In the genomic region with DNA sequence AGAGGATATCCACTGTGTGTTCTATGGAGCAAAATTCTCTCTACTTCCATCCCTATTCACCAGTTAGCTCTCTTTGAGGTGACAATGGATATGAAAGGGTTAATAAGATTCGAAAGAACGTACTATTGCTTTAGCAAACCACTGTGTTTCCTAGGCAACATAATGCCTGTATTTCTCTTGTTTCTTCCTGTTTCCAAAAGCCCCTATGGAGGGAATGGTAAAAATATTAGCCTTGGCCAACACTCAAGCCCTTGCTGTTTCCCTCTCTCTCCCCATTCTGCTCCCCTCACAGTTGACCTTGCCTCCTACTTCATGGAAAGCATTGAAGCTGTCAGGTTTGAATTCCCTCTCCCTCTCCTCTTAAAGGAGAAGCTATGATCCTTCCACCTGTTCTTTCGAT, we compare ENCODE assay signal across 22 cellular contexts.
"Had no signal": no experiment of that assay in that cellular context is flagged by ENCODE, and none has a peak within 500 bp of the region (broad histone marks: within the 10 kb centered on the region; RNA-seq: fewer than 3 reads in every experiment).

No MANE protein-coding gene starts in this region.

- FAIRE-seq: kidney had no signal

- ATAC-seq: activated CD4-positive, alpha-beta T cell treated with anti-CD3 and anti-CD28 coated beads for 36 hours; activated T-helper 17 cell treated with anti-CD3 and anti-CD28 coated beads, Interleukin-2, amount 50 U/mL, for 72 hours; left lung; naive thymus-derived CD4-positive, alpha-beta T cell had no signal

- H3K9me3 Mint-ChIP-seq: activated B cell treated with CpG ODN at 0.5 μM for 24 hours; activated naive CD8-positive, alpha-beta T cell treated with anti-CD3 and anti-CD28 coated beads for 36 hours; activated T-cell treated with anti-CD3 and anti-CD28 coated beads, Interleukin-2, amount 50 U/mL, for 24 hours; activated T-helper 17 cell treated with anti-CD3 and anti-CD28 coated beads, Interleukin-2, amount 50 U/mL, for 72 hours; stimulated activated naive CD8-positive, alpha-beta T cell treated with anti-CD3 and anti-CD28 coated beads, Interleukin-15, Interleukin-2, amounts not matched to agents 100 ng/mL and 50 ng/mL, for 24 hours had no signal

- H3K27ac Mint-ChIP-seq: activated B cell treated with CpG ODN at 0.5 μM for 24 hours; activated CD4-positive, alpha-beta T cell treated with anti-CD3 and anti-CD28 coated beads for 36 hours; activated naive CD8-positive, alpha-beta T cell treated with anti-CD3 and anti-CD28 coated beads for 36 hours; activated T-cell treated with anti-CD3 and anti-CD28 coated beads, Interleukin-2, amount 50 U/mL, for 24 hours; activated T-helper 17 cell treated with anti-CD3 and anti-CD28 coated beads, Interleukin-2, amount 50 U/mL, for 72 hours; endodermal cell; naive thymus-derived CD4-positive, alpha-beta T cell; stimulated activated naive CD8-positive, alpha-beta T cell treated with anti-CD3 and anti-CD28 coated beads, Interleukin-15, Interleukin-2, amounts not matched to agents 100 ng/mL and 50 ng/mL, for 24 hours had no signal

- H3K27ac ChIP-seq: coronary artery, epithelial cell of prostate, left lung, prostate gland, thyroid gland had no signal

- H3K4me1 ChIP-seq: left lung, prostate gland, thyroid gland had no signal

- H3K36me3 Mint-ChIP-seq: activated naive CD8-positive, alpha-beta T cell treated with anti-CD3 and anti-CD28 coated beads for 36 hours had no signal

- DNase-seq: activated B cell treated with CpG ODN at 0.5 μM for 24 hours; activated CD4-positive, alpha-beta T cell treated with anti-CD3 and anti-CD28 coated beads for 36 hours; activated CD4-positive, alpha-beta T cell treated with anti-CD3 and anti-CD28 coated beads, Interleukin-2, amount 50 U/mL, for 4 hours; activated CD8-positive, alpha-beta memory T cell treated with anti-CD3 and anti-CD28 coated beads for 24 hours; activated CD8-positive, alpha-beta memory T cell treated with anti-CD3 and anti-CD28 coated beads, Interleukin-2, amount 50 U/mL, for 4 hours; activated naive CD8-positive, alpha-beta T cell treated with anti-CD3 and anti-CD28 coated beads for 36 hours; activated T-cell treated with anti-CD3 and anti-CD28 coated beads, Interleukin-2, amount 50 U/mL, for 24 hours; cerebellar nuclear complex; endodermal cell; kidney; left lung; naive thymus-derived CD4-positive, alpha-beta T cell; stimulated activated CD4-positive, alpha-beta T cell treated with anti-CD3 and anti-CD28 coated beads, Interleukin-12 subunit alpha, Interleukin-12 subunit beta, amount 100 ng/mL, for 4 hours; stimulated activated CD4-positive, alpha-beta T cell treated with anti-CD3 and anti-CD28 coated beads, Interleukin-1b, Interleukin-23, amount 100 ng/mL, for 48 hours; substantia nigra; T-helper 9 cell; thyroid gland had no signal

- H3K36me3 ChIP-seq: left lung, prostate gland, thyroid gland had no signal

- H3K9me3 ChIP-seq: left lung, prostate gland, thyroid gland had no signal

- H3K27me3 ChIP-seq: thyroid gland had no signal

- H3K4me1 Mint-ChIP-seq: activated B cell treated with CpG ODN at 0.5 μM for 24 hours; activated CD4-positive, alpha-beta T cell treated with anti-CD3 and anti-CD28 coated beads for 36 hours; activated T-helper 17 cell treated with anti-CD3 and anti-CD28 coated beads, Interleukin-2, amount 50 U/mL, for 72 hours; endodermal cell had no signal

- H3K4me3 Mint-ChIP-seq: activated B cell treated with CpG ODN at 0.5 μM for 24 hours; activated CD4-positive, alpha-beta T cell treated with anti-CD3 and anti-CD28 coated beads for 36 hours; activated naive CD8-positive, alpha-beta T cell treated with anti-CD3 and anti-CD28 coated beads for 36 hours; activated T-cell treated with anti-CD3 and anti-CD28 coated beads, Interleukin-2, amount 50 U/mL, for 24 hours; activated T-helper 17 cell treated with anti-CD3 and anti-CD28 coated beads, Interleukin-2, amount 50 U/mL, for 72 hours; endodermal cell; naive thymus-derived CD4-positive, alpha-beta T cell; stimulated activated naive CD8-positive, alpha-beta T cell treated with anti-CD3 and anti-CD28 coated beads, Interleukin-15, Interleukin-2, amounts not matched to agents 100 ng/mL and 50 ng/mL, for 24 hours had no signal

- H3K4me3 ChIP-seq: coronary artery, left lung, prostate gland, thyroid gland had no signal
